Comparison of ENCODE assay signal across 9 cellular contexts in genomic region chr15:74302821-74303359, GRCh38.
DNase-seq lines count a peak whose midpoint lies in the region; ATAC-seq and TF ChIP-seq lines count a peak whose summit lies in the region.
"Had no signal": no experiment of that assay in that cellular context is flagged by ENCODE, and none has a peak within 500 bp of the region (broad histone marks: within the 10 kb centered on the region; RNA-seq: fewer than 3 reads in every experiment).

No MANE protein-coding gene starts in this region.

- H3K27ac Mint-ChIP-seq in CD4-positive, alpha-beta T cell, result no peak overlapping the region
- H3K27ac Mint-ChIP-seq: dendritic cell treated with granulocyte-macrophage colony-stimulating factor and Interleukin-4, amounts not matched to agents 40 ng/mL and 50 ng/mL, for 4 days had no signal

- POLR2A ChIA-PET in CD4-positive, alpha-beta T cell (lab: Charles Lee), result no interaction called here
- POLR2A ChIA-PET in HEK293T (lab: Yijun Ruan, JAX), result no interaction called here
- POLR2A ChIA-PET in RWPE1 (lab: Yijun Ruan, JAX; ENCODE audit: low non-redundant PET), result no interaction called here

- no peak overlapping the region for H3K27ac ChIP-seq in CD4-positive, alpha-beta T cell (ENCODE audit: low read depth, low read length)
- H3K27ac ChIP-seq in RWPE1 (no peak overlapping the region), lung (ENCODE audit: low read depth in 1 of 2, low read length in 1 of 2) (no peak overlapping the region), uterus (no peak overlapping the region)

- H3K27me3 ChIP-seq in CD4-positive, alpha-beta T cell (ENCODE audit: control insufficient read depth, insufficient read depth, low read length), result peaks cover 18% of the 10 kb centered on the region
- H3K27me3 ChIP-seq in lung (ENCODE audit: control insufficient read depth, insufficient read depth) (no peaks in the 10 kb centered on the region), uterus (no peaks in the 10 kb centered on the region)

- no peaks in the 10 kb centered on the region for H3K9me3 Mint-ChIP-seq in CD4-positive, alpha-beta T cell
- H3K9me3 Mint-ChIP-seq: dendritic cell treated with granulocyte-macrophage colony-stimulating factor and Interleukin-4, amounts not matched to agents 40 ng/mL and 50 ng/mL, for 4 days had no signal

- CTCF ChIA-PET in CD4-positive, alpha-beta T cell (lab: Charles Lee), result no interaction called here
- CTCF ChIA-PET in HEK293T (lab: Yijun Ruan, JAX) (interaction anchor here (1.0 kb wide), 1 partner anchor 175 kb away, joined by 6 read pairs; no protein-coding TSS in a partner anchor), RWPE1 (lab: Yijun Ruan, JAX) (interaction anchor here (0.5 to 1.4 kb wide), 5 partner anchors 18 to 306 kb away, joined by 3 to 5 read pairs (median 3); partner anchors contain the start of gene ISLR2)

- intact Hi-C loops in CD4-positive, alpha-beta T cell (cut with DNase I, micrococcal nuclease), result loop anchor here (1.0 to 5.0 kb wide), 4 partner anchors 176 to 331 kb away; no protein-coding TSS in a partner anchor
- intact Hi-C loops in uterus (cut with DNase I; ENCODE audit: low total_unique reads), result loop anchor here (5.0 kb wide), 1 partner anchor 176 kb away; no protein-coding TSS in a partner anchor

- peak in 6 of 10 experiments; percentile 7 to 22 (median 19) for DNase-seq in CD4-positive, alpha-beta T cell
- DNase-seq in HEK293T (ENCODE audit: extremely low spot score), result peak; percentile 66
- peak; percentile 53 for DNase-seq in RWPE1 (ENCODE audit: low spot score)
- DNase-seq in cardiac fibroblast (ENCODE audit: low read depth in 2 of 2), result peak; percentile 44 to 48
- peak; percentile 34 for DNase-seq in lung (ENCODE audit: low spot score)
- DNase-seq in uterus, result peak in 1 of 2 donors; percentile 43

- TF ChIP-seq POLR2A in uterus (IDR thresholded peaks at IDR 0.05), result no peak

- H3K9me3 ChIP-seq in CD4-positive, alpha-beta T cell (ENCODE audit: control insufficient read depth, low read length), result no peaks in the 10 kb centered on the region
- peaks cover 0 to 6% of the 10 kb centered on the region in 2 donors for H3K9me3 ChIP-seq in lung (ENCODE audit: control insufficient read depth in 2 of 2, insufficient read depth in 1 of 2, low read length in 1 of 2)
- H3K9me3 ChIP-seq in uterus, result no peaks in the 10 kb centered on the region

- no peak overlapping the region for H3K4me3 Mint-ChIP-seq in CD4-positive, alpha-beta T cell
- H3K4me3 Mint-ChIP-seq: dendritic cell treated with granulocyte-macrophage colony-stimulating factor and Interleukin-4, amounts not matched to agents 40 ng/mL and 50 ng/mL, for 4 days had no signal

- 25 to 29% methylated on average over 7 of the region's 7 CpGs for WGBS in lung, 2 donors

- H3K4me1 ChIP-seq in lung (ENCODE audit: control insufficient read depth in 2 of 2, insufficient read depth in 2 of 2, low read length in 2 of 2) (no peaks in the 10 kb centered on the region), uterus (no peaks in the 10 kb centered on the region)

- H3K36me3 ChIP-seq in lung (ENCODE audit: control insufficient read depth in 2 of 2, insufficient read depth in 2 of 2, low read length in 2 of 2) (no peaks in the 10 kb centered on the region), uterus (no peaks in the 10 kb centered on the region)

- H3K27me3 Mint-ChIP-seq in CD4-positive, alpha-beta T cell, result peaks cover 76% of the 10 kb centered on the region

- no peaks in the 10 kb centered on the region for H3K4me1 Mint-ChIP-seq in CD4-positive, alpha-beta T cell (ENCODE audit: low read depth)

- H3K4me3 ChIP-seq in cardiac fibroblast (replicated peaks in 1 of 2; ENCODE audit: low read depth in 2 of 2, low read length in 2 of 2) (no peak overlapping the region), lung (no peak overlapping the region), uterus (no peak overlapping the region)

- ATAC-seq in CD4-positive, alpha-beta T cell (ENCODE audit: poor library complexity), result no peak
- no peak for ATAC-seq in lung (ENCODE audit: insufficient read depth, low FRiP score)
- no peak for ATAC-seq in HG02981 (IDR thresholded peaks at IDR 0.05; ENCODE audit: unreplicated experiment)
- ATAC-seq in GM21717 (IDR thresholded peaks at IDR 0.05; ENCODE audit: unreplicated experiment), result no peak

- H3K36me3 Mint-ChIP-seq in CD4-positive, alpha-beta T cell (ENCODE audit: low read depth), result no peaks in the 10 kb centered on the region

- peak; percentile 31 for TF ChIP-seq CTCF in CD4-positive, alpha-beta T cell (IDR thresholded peaks at IDR 0.05)
- TF ChIP-seq CTCF in RWPE1 (conservative IDR thresholded peaks at IDR 0.05; ENCODE audit: low read depth) (peak; percentile 76), cardiac fibroblast (IDR thresholded peaks at IDR 0.05; ENCODE audit: low read depth, low read length) (peak; percentile 70), lung (IDR thresholded peaks at IDR 0.05; ENCODE audit: control extremely low read depth, extremely low read depth) (peak; percentile 10), uterus (IDR thresholded peaks at IDR 0.05) (peak; percentile 47 to 69 (median 63))

TF ChIP-seq in HEK293T, 16 proteins besides CTCF, POLR2A, EP300 and RAD21:
- no peak for TF ChIP-seq LEF1 (IDR thresholded peaks at IDR 0.05; ENCODE audit: borderline replicate concordance)
- no peak for TF ChIP-seq FOXA1 (IDR thresholded peaks at IDR 0.05)
- no peak for TF ChIP-seq TARDBP (IDR thresholded peaks at IDR 0.05)
- no peak for TF ChIP-seq BHLHE40 (IDR thresholded peaks at IDR 0.05; ENCODE audit: borderline replicate concordance)
- no peak for TF ChIP-seq ARNT (IDR thresholded peaks at IDR 0.05)
- TF ChIP-seq FOXM1 (IDR thresholded peaks at IDR 0.05; ENCODE audit: borderline replicate concordance), result no peak
- no peak for TF ChIP-seq HDGF (IDR thresholded peaks at IDR 0.05; ENCODE audit: borderline replicate concordance)
- TF ChIP-seq CTBP1 (IDR thresholded peaks at IDR 0.05; ENCODE audit: borderline replicate concordance), result no peak
- no peak for TF ChIP-seq NFRKB (IDR thresholded peaks at IDR 0.05)
- no peak for TF ChIP-seq FOXK2 (IDR thresholded peaks at IDR 0.05)
- no peak for TF ChIP-seq SUZ12 (IDR thresholded peaks at IDR 0.05)
- TF ChIP-seq PKNOX1 (IDR thresholded peaks at IDR 0.05), result no peak
- no peak for TF ChIP-seq ELF4 (IDR thresholded peaks at IDR 0.05)
- TF ChIP-seq L3MBTL2 (conservative IDR thresholded peaks at IDR 0.05), result no peak
- no peak for TF ChIP-seq ZNF384 (IDR thresholded peaks at IDR 0.05)
- no peak for TF ChIP-seq SP1 (IDR thresholded peaks at IDR 0.05)

Comparison
In these comparisons a context has a peak if more than half of its experiments do, and no peak if none do; other contexts are left out.
1. CTCF ChIP-seq: peak in every context shown above with its lines; median percentile 76 in RWPE1; 70 in cardiac fibroblast; 63 in uterus; 31 in CD4-positive, alpha-beta T cell; 10 in lung.